18 cellular contexts compared by ENCODE assay signal in genomic region chr5:79552984-79553383, GRCh38.
DNase-seq lines count a peak whose midpoint lies in the region; ATAC-seq and TF ChIP-seq lines count a peak whose summit lies in the region.
"Had no signal": no experiment of that assay in that cellular context is flagged by ENCODE, and none has a peak within 500 bp of the region (broad histone marks: within the 10 kb centered on the region; RNA-seq: fewer than 3 reads in every experiment).

No MANE protein-coding gene starts in this region.

- H3K27me3 ChIP-seq in DND-41 (ENCODE audit: insufficient read depth, low read length, poor library complexity), result no peaks in the 10 kb centered on the region

- peak overlapping the region; percentile 23 for H3K4me2 ChIP-seq in DND-41 (ENCODE audit: insufficient read depth, low read length)

- H3K9ac ChIP-seq in DND-41 (ENCODE audit: low read depth, low read length), result no peak overlapping the region

- no peaks in the 10 kb centered on the region for H3K9me3 ChIP-seq in DND-41 (ENCODE audit: insufficient read depth, low read length, severe bottlenecking)

- peak; percentile 99 for ATAC-seq in DND-41 (ENCODE audit: insufficient read depth, low read depth)
- ATAC-seq in HG03095 (IDR thresholded peaks at IDR 0.05; ENCODE audit: unreplicated experiment), result no peak
- no peak for ATAC-seq in HG03280 (IDR thresholded peaks at IDR 0.05; ENCODE audit: unreplicated experiment)
- ATAC-seq: left ventricle myocardium superior had no signal

- no peaks in the 10 kb centered on the region for H3K36me3 ChIP-seq in DND-41 (ENCODE audit: insufficient read depth, low read length)

- H3K27ac ChIP-seq in DND-41 (ENCODE audit: low read length) (peak overlapping the region; percentile 12; the same call in 1 of the 2 replicates), caudate nucleus (ENCODE audit: low read depth, low read length) (no peak overlapping the region)

- no peaks in the 10 kb centered on the region for H3K79me2 ChIP-seq in DND-41 (ENCODE audit: insufficient read depth, low read length)

- peaks cover 20% of the 10 kb centered on the region for H3K4me1 ChIP-seq in DND-41 (ENCODE audit: insufficient read depth, low read length)

- H2AFZ ChIP-seq in DND-41 (ENCODE audit: low read depth, low read length), result peak overlapping the region; percentile 21; the same call in 1 of the 2 replicates

- DNase-seq in AG08395 (ENCODE audit: low spot score) (peak; percentile 23), DND-41 (peak; percentile 74), NCI-H2171 treated with DMSO at 0.1 percent for 48 hours (lab: John Stamatoyannopoulos, UW) (peak; percentile 88), fibroblast of gingiva (ENCODE audit: low read depth) (peak; percentile 79), superior temporal gyrus (ENCODE audit: extremely low spot score) (no peak), caudate nucleus (lab: John Stamatoyannopoulos, UW) (no peak)
- DNase-seq: activated CD4-positive, CD25-positive, alpha-beta regulatory T cell treated with anti-CD3 and anti-CD28 coated beads, Interleukin-2, amount 50 U/mL, for 72 hours; activated effector memory CD4-positive, alpha-beta T cell treated with Interleukin-2 at 50 U/mL for 16 hours; H7; KG1; left ventricle myocardium superior; NCI-H1105; SHP77 treated with DMSO at 0.1 percent for 48 hours; stimulated activated CD4-positive, alpha-beta T cell treated with anti-CD3 and anti-CD28 coated beads, Interleukin-4, amount 100 ng/mL, for 1 hour; substantia nigra; T-helper 9 cell had no signal

- no peak for TF ChIP-seq CTCF in DND-41 (IDR thresholded peaks at IDR 0.05; ENCODE audit: borderline replicate concordance, extremely low read depth, low read length, poor library complexity, severe bottlenecking)

- H3K4me3 ChIP-seq in DND-41 (ENCODE audit: low read depth in 1 of 2, low read length in 2 of 2), result no peak overlapping the region

- H4K20me1 ChIP-seq in DND-41 (ENCODE audit: insufficient read depth, low read length), result no peaks in the 10 kb centered on the region

Comparison
In these comparisons a context has a peak if more than half of its experiments do, and no peak if none do; other contexts are left out.
1. DNase-seq: peak in AG08395 (single experiment), DND-41 (single experiment), NCI-H2171 treated with DMSO at 0.1 percent for 48 hours (single experiment) and fibroblast of gingiva (single experiment); none in superior temporal gyrus (single experiment) and caudate nucleus (0 of 61).